8 cellular contexts compared by ENCODE assay signal in the genomic region with DNA sequence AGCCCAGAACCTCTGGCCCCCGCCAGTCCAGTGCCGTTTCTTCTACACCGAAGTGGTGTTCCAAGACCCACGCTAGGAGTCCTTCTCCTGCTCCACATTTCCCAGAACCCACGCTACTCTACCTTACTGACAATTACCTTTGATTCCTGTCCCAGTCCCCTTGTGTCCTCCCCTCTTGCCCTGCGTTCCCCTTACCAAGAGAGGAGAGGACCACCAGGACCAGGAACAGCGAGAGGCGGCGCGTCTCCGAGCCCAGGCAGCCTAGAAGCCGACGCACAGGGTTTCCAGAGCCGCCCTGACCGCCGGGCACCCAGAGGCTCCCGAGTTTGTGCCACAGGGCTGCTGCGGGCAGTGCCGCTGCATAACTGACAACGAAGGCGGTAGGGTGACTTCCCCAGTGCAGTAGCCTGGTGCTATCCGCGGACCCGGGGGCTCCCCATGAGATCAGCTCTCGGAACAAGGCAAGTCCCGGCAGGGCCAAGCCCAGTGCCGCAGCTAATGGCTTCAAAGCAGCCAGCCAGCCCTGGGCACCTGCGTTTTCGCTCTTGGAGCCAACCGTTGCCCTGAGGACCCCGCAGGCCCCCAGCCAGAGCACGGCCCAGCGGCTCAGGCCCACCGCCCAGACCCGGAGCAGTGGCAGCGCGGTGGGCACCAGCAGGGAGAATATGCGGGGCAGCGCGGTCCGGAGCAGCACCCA. TPM values are rescaled to one million over a fixed set of nuclear protein-coding genes. Genes with fewer than 3 reads are reported as not detected.
A peak's percentile ranks its signal among the peaks of the same experiment; 100 is the strongest.
DNase-seq lines count a peak whose midpoint lies in the region; ATAC-seq and TF ChIP-seq lines count a peak whose summit lies in the region.

No MANE protein-coding gene starts in this region.

- H2AFZ ChIP-seq in DND-41 (ENCODE audit: low read depth, low read length) (peak overlapping the region; percentile 91), KMS-11 (ENCODE audit: low read depth) (peak overlapping the region; percentile 72)

- H3K4me1 Mint-ChIP-seq in stimulated activated effector memory CD8-positive, alpha-beta T cell treated with anti-CD3 and anti-CD28 coated beads, Interleukin-12 subunit alpha, Interleukin-12 subunit beta, amount 100 ng/mL, for 72 hours = peaks cover 66% of the 10 kb centered on the region

- ATAC-seq in DND-41 (ENCODE audit: insufficient read depth, low read depth) (peak; percentile 34), GM21528 (IDR thresholded peaks at IDR 0.05; ENCODE audit: low FRiP score, unreplicated experiment) (peak; percentile 14)
- peak; percentile 66 for ATAC-seq in stimulated activated effector memory CD8-positive, alpha-beta T cell treated with anti-CD3 and anti-CD28 coated beads, Interleukin-12 subunit alpha, Interleukin-12 subunit beta, amount 100 ng/mL, for 72 hours

- H3K4me1 ChIP-seq in DND-41 (ENCODE audit: insufficient read depth, low read length) (peaks cover 33% of the 10 kb centered on the region), KMS-11 (ENCODE audit: low read depth, poor library complexity, severe bottlenecking) (peaks cover 22% of the 10 kb centered on the region), ectodermal cell (ENCODE audit: control insufficient read depth, insufficient read depth, low read length) (peaks cover 10% of the 10 kb centered on the region)

- no peaks in the 10 kb centered on the region for H4K20me1 ChIP-seq in DND-41 (ENCODE audit: insufficient read depth, low read length)
- H4K20me1 ChIP-seq in KMS-11 (ENCODE audit: insufficient read depth) = no peaks in the 10 kb centered on the region

- peak; percentile 56 for DNase-seq in DND-41
- DNase-seq in activated CD4-positive, alpha-beta T cell treated with anti-CD3 and anti-CD28 coated beads, Interleukin-2, amount 50 U/mL, for 48 hours = peak; percentile 59 to 62
- DNase-seq in lower leg skin (ENCODE audit: low spot score in 2 of 2) = peak in 1 of 2 donors; percentile 92
- peak; percentile 51 to 79 for DNase-seq in stimulated activated effector memory CD8-positive, alpha-beta T cell treated with anti-CD3 and anti-CD28 coated beads, Interleukin-12 subunit alpha, Interleukin-12 subunit beta, amount 100 ng/mL, for 72 hours (ENCODE audit: low spot score in 2 of 2)
- no peak for DNase-seq in SIG-M5 (lab: John Stamatoyannopoulos, UW)

- WGBS in ectodermal cell, 2 experiments = 4% methylated on average over 41 of the region's 41 CpGs
- 0 to 1% methylated on average over 18 to 28 of the region's 41 CpGs for WGBS in lower leg skin, 2 donors

- peaks cover 38% of the 10 kb centered on the region for H3K36me3 ChIP-seq in DND-41 (ENCODE audit: insufficient read depth, low read length)
- no peaks in the 10 kb centered on the region; the same call in 1 of the 2 replicates for H3K36me3 ChIP-seq in KMS-11 (ENCODE audit: insufficient read depth)
- no peaks in the 10 kb centered on the region for H3K36me3 ChIP-seq in ectodermal cell (ENCODE audit: control insufficient read depth, insufficient read depth, low read length)

- H3K4me3 ChIP-seq in DND-41 (ENCODE audit: low read depth in 1 of 2, low read length in 2 of 2) = peak overlapping the region; percentile 55 to 79
- no peak overlapping the region for H3K4me3 ChIP-seq in KMS-11 (IDR thresholded peaks at IDR 0.05; ENCODE audit: insufficient read depth, low read depth, low read length)
- H3K4me3 ChIP-seq in ectodermal cell (ENCODE audit: insufficient read depth, low read depth, low read length) = peak overlapping the region; percentile 60
- H3K4me3 ChIP-seq in lower leg skin (ENCODE audit: low read depth, poor library complexity, severe bottlenecking) = peak overlapping the region; percentile 90

- H3K9ac ChIP-seq in DND-41 (ENCODE audit: low read depth, low read length) = peak overlapping the region; percentile 83
- H3K9ac ChIP-seq in KMS-11 = peak overlapping the region; percentile 75

- H3K27ac ChIP-seq in DND-41 (ENCODE audit: low read length) (peak overlapping the region; percentile 98), KMS-11 (peak overlapping the region; percentile 67), ectodermal cell (ENCODE audit: insufficient read depth, low read depth, low read length, poor library complexity, severe bottlenecking) (no peak overlapping the region)

- no peaks in the 10 kb centered on the region for H3K9me3 ChIP-seq in DND-41 (ENCODE audit: insufficient read depth, low read length, severe bottlenecking)
- no peaks in the 10 kb centered on the region for H3K9me3 ChIP-seq in ectodermal cell (ENCODE audit: control insufficient read depth, low read length)

- no peak for TF ChIP-seq POLR2A in lower leg skin (IDR thresholded peaks at IDR 0.05)

- peak overlapping the region; percentile 100 for H3K27ac Mint-ChIP-seq in stimulated activated effector memory CD8-positive, alpha-beta T cell treated with anti-CD3 and anti-CD28 coated beads, Interleukin-12 subunit alpha, Interleukin-12 subunit beta, amount 100 ng/mL, for 72 hours

- no peaks in the 10 kb centered on the region for H3K9me3 Mint-ChIP-seq in stimulated activated effector memory CD8-positive, alpha-beta T cell treated with anti-CD3 and anti-CD28 coated beads, Interleukin-12 subunit alpha, Interleukin-12 subunit beta, amount 100 ng/mL, for 72 hours

- intact Hi-C loops in lower leg skin (cut with DNase I; ENCODE audit: low total_unique reads) = no loop called here

- peaks cover 95% of the 10 kb centered on the region for H3K36me3 Mint-ChIP-seq in stimulated activated effector memory CD8-positive, alpha-beta T cell treated with anti-CD3 and anti-CD28 coated beads, Interleukin-12 subunit alpha, Interleukin-12 subunit beta, amount 100 ng/mL, for 72 hours

- TF ChIP-seq CTCF in DND-41 (IDR thresholded peaks at IDR 0.05; ENCODE audit: borderline replicate concordance, extremely low read depth, low read length, poor library complexity, severe bottlenecking) (no peak), KMS-11 (conservative IDR thresholded peaks at IDR 0.05; ENCODE audit: low read depth, low read length) (no peak), lower leg skin (IDR thresholded peaks at IDR 0.05) (no peak)

- H3K27me3 ChIP-seq in DND-41 (ENCODE audit: insufficient read depth, low read length, poor library complexity) = no peaks in the 10 kb centered on the region
- H3K27me3 ChIP-seq in KMS-11 (ENCODE audit: insufficient read depth, low read depth) = no peaks in the 10 kb centered on the region
- H3K27me3 ChIP-seq in ectodermal cell (ENCODE audit: control insufficient read depth, insufficient read depth, low read length, poor library complexity, severe bottlenecking) = peaks cover 87% of the 10 kb centered on the region

- H3K79me2 ChIP-seq in DND-41 (ENCODE audit: insufficient read depth, low read length) (peaks cover 29% of the 10 kb centered on the region), KMS-11 (ENCODE audit: insufficient read depth, low read depth) (peaks cover 31% of the 10 kb centered on the region)

- H3K4me2 ChIP-seq in DND-41 (ENCODE audit: insufficient read depth, low read length) = peak overlapping the region; percentile 75
- H3K4me2 ChIP-seq in KMS-11 = peak overlapping the region; percentile 90

- peak overlapping the region; percentile 99 for H3K4me3 Mint-ChIP-seq in stimulated activated effector memory CD8-positive, alpha-beta T cell treated with anti-CD3 and anti-CD28 coated beads, Interleukin-12 subunit alpha, Interleukin-12 subunit beta, amount 100 ng/mL, for 72 hours

RNA-seq across cellular contexts. Expression of a gene that starts 0.5 kb away (rescaled TPM):
- 6.6 TPM for polyA plus RNA-seq in ectodermal cell (2013, experiment 1 of 4)
- polyA plus RNA-seq in ectodermal cell (2013, experiment 2 of 4) = 7.5 TPM
- polyA plus RNA-seq in ectodermal cell (2013, experiment 3 of 4) = 6.3 TPM
- polyA plus RNA-seq in ectodermal cell (2013, experiment 4 of 4) = 4.7 TPM
- 100 to 1,000 TPM in 3 of 4 donors, 10 to 100 TPM in 1; 90.7 to 113 (median 105) TPM for total RNA-seq in lower leg skin

RNA-seq across cellular contexts. Expression of a gene that starts 1.0 kb away (rescaled TPM):
- polyA plus RNA-seq in ectodermal cell (2013, experiment 1 of 4) = 0.76 TPM
- polyA plus RNA-seq in ectodermal cell (2013, experiment 2 of 4) = 0.98 TPM
- 1.1 TPM for polyA plus RNA-seq in ectodermal cell (2013, experiment 3 of 4)
- polyA plus RNA-seq in ectodermal cell (2013, experiment 4 of 4) = 0.73 TPM
- 10 to 100 TPM; 25.4 to 29.9 (median 28.1) TPM for total RNA-seq in lower leg skin

RNA-seq across cellular contexts. Expression of a gene that starts 9.1 kb away (rescaled TPM):
- polyA plus RNA-seq in ectodermal cell (2013, experiment 1 of 4) = 4.8 TPM
- 3.8 TPM for polyA plus RNA-seq in ectodermal cell (2013, experiment 2 of 4)
- polyA plus RNA-seq in ectodermal cell (2013, experiment 3 of 4) = 3.1 TPM
- polyA plus RNA-seq in ectodermal cell (2013, experiment 4 of 4) = 3.5 TPM
- 10 to 100 TPM; 38.9 to 63.9 (median 50.3) TPM for total RNA-seq in lower leg skin

RNA-seq across cellular contexts. Expression of a gene that starts 14.5 kb away (rescaled TPM):
- 4.4 TPM for polyA plus RNA-seq in ectodermal cell (2013, experiment 1 of 4)
- 4.6 TPM for polyA plus RNA-seq in ectodermal cell (2013, experiment 2 of 4)
- polyA plus RNA-seq in ectodermal cell (2013, experiment 3 of 4) = 3.5 TPM
- polyA plus RNA-seq in ectodermal cell (2013, experiment 4 of 4) = 3.2 TPM
- total RNA-seq in lower leg skin = 10 to 100 TPM; 13.6 to 23.3 (median 15.6) TPM

RNA-seq across cellular contexts. Expression of a gene that starts 36.2 kb away (rescaled TPM):
- polyA plus RNA-seq in ectodermal cell (2013, experiment 1 of 4) = not detected
- 0.25 TPM for polyA plus RNA-seq in ectodermal cell (2013, experiment 2 of 4)
- polyA plus RNA-seq in ectodermal cell (2013, experiment 3 of 4) = not detected
- not detected for polyA plus RNA-seq in ectodermal cell (2013, experiment 4 of 4)
- total RNA-seq in lower leg skin = 1 to 10 TPM; 1.7 to 3.3 (median 2.1) TPM

Comparison
In these comparisons a context has a peak if more than half of its experiments do, and no peak if none do; other contexts are left out.
1. ATAC-seq: peak in every context shown above with its lines; median percentile 66 in stimulated activated effector memory CD8-positive, alpha-beta T cell treated with anti-CD3 and anti-CD28 coated beads, Interleukin-12 subunit alpha, Interleukin-12 subunit beta, amount 100 ng/mL, for 72 hours; 34 in DND-41; 14 in GM21528.